In the genomic region with DNA sequence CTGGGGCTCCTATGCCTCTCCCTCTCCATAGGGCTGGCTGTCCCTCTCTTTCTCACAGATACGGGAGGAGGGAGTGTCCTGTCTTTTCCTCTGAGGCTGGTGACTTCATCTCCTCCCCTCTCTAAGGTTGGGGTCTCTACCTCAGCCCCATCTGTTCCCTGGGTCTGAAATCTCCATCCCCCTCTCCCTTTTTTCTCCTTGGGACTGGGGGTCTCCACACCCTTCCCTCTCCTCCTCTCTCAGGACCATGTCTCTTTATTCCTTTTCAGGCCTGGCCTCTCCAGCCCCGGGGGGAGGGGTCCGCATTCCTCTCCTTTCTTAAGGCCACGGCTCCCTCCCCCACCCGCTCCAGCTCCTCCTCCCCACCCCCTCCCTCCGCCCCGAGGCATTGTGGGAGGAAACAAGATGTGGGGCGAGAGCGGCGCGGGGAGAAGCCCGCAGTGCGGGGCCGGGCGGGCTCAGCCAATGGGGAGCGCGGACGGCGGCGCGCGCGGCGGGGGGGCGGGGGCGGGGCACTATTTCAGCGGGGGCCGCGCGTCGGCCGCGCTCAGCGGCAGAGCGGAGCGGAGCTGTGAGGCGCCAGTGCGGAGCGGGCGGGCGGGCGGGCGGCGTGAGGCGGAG, we compare ENCODE assay signal across 8 cellular contexts. TPM values are rescaled to one million over a fixed set of nuclear protein-coding genes. Genes with fewer than 3 reads are reported as not detected.
DNase-seq lines count a peak whose midpoint lies in the region; ATAC-seq, FAIRE-seq and TF ChIP-seq lines count a peak whose summit lies in the region.

A gene (plus strand): TSS at position 550 of the 621 bp plus-strand sequence. CDS start 3,672 bp downstream, outside the sequence.

- H3K27ac Mint-ChIP-seq in astrocyte (ENCODE audit: unreplicated experiment) = peak within 1 kb of the TSS; percentile 95

- TF ChIP-seq CTCF in GM13977 (IDR thresholded peaks at IDR 0.05; ENCODE audit: extremely low read depth, insufficient read depth, missing control alignments) = no peak
- no peak for TF ChIP-seq CTCF in astrocyte (IDR thresholded peaks at IDR 0.05; ENCODE audit: insufficient read depth, low read depth, low read length)
- no peak for TF ChIP-seq CTCF in vagina (IDR thresholded peaks at IDR 0.05)

- H3K27me3 ChIP-seq in astrocyte (ENCODE audit: insufficient read depth, low read length) = peaks cover 4% of the 10 kb centered on the region
- H3K27me3 ChIP-seq in rectal smooth muscle tissue (ENCODE audit: control insufficient read depth, insufficient read depth, low read length) = no peaks in the 10 kb centered on the region
- no peaks in the 10 kb centered on the region for H3K27me3 ChIP-seq in vagina

- peak; percentile 96 for DNase-seq in GM13977 (ENCODE audit: low spot score)
- DNase-seq in NCI-H187 treated with DMSO at 0.1 percent for 48 hours (lab: John Stamatoyannopoulos, UW) = peak; percentile 79
- peak; percentile 80 for DNase-seq in T-helper 22 cell (ENCODE audit: low read depth)
- peak; percentile 70 for DNase-seq in astrocyte (ENCODE audit: low read depth)
- peak; percentile 94 for DNase-seq in hepatic stellate cell (ENCODE audit: low spot score)
- DNase-seq in vagina (ENCODE audit: extremely low spot score in 2 of 2) = peak in 1 of 2 donors; percentile 94

- peaks cover 14% of the 10 kb centered on the region for H3K27me3 Mint-ChIP-seq in astrocyte (ENCODE audit: low read depth, unreplicated experiment)

- H3K4me1 Mint-ChIP-seq in astrocyte (ENCODE audit: low read depth, unreplicated experiment) = peaks cover 23% of the 10 kb centered on the region

- intact Hi-C loops in vagina (cut with DNase I) = no loop called here

- peaks cover 46% of the 10 kb centered on the region for H3K79me2 ChIP-seq in astrocyte (ENCODE audit: insufficient read depth, low read length)

- H3K4me3 ChIP-seq in astrocyte (ENCODE audit: insufficient read depth, low read depth, low read length) = peak within 1 kb of the TSS; percentile 89
- H3K4me3 ChIP-seq in rectal smooth muscle tissue (ENCODE audit: low read length) = peak within 1 kb of the TSS; percentile 89
- peak within 1 kb of the TSS; percentile 94 to 100 for H3K4me3 ChIP-seq in vagina

- H3K36me3 ChIP-seq in astrocyte (ENCODE audit: insufficient read depth, low read length) (peaks cover 3% of the 10 kb centered on the region), rectal smooth muscle tissue (ENCODE audit: control insufficient read depth, insufficient read depth, low read length) (peaks cover 5% of the 10 kb centered on the region), vagina (peaks cover 0 to 12% of the 10 kb centered on the region in 2 donors)

- no peak for TF ChIP-seq POLR2A in vagina (IDR thresholded peaks at IDR 0.05)

- H3K4me2 ChIP-seq in astrocyte (ENCODE audit: low read length) = peak within 1 kb of the TSS; percentile 97

- H3K4me3 Mint-ChIP-seq in astrocyte (ENCODE audit: unreplicated experiment) = peak within 1 kb of the TSS; percentile 94

- in situ Hi-C loops in GM13977 (cut with MboI; ENCODE audit: low pct_unique_long_range_greater_than_20kb, low sequenced_read_pairs, unreplicated experiment) = no loop called here

- peak within 1 kb of the TSS; percentile 84 for H2AFZ ChIP-seq in astrocyte (ENCODE audit: low read depth, low read length)

- H4K20me1 ChIP-seq in astrocyte (ENCODE audit: insufficient read depth, low read length) = peaks cover 45% of the 10 kb centered on the region

- FAIRE-seq in astrocyte (lab: Jason Lieb, UNC) = no peak

- H3K27ac ChIP-seq in astrocyte (ENCODE audit: low read depth, low read length) (peak within 1 kb of the TSS; percentile 68), rectal smooth muscle tissue (ENCODE audit: low read depth, low read length) (peak within 1 kb of the TSS; percentile 86), vagina (peak within 1 kb of the TSS; percentile 96)

- peak; percentile 72 for ATAC-seq in HG02885 (IDR thresholded peaks at IDR 0.05; ENCODE audit: poor library complexity, unreplicated experiment)

- H3K9me3 ChIP-seq in astrocyte (ENCODE audit: insufficient read depth, low read depth, low read length) (no peaks in the 10 kb centered on the region), vagina (no peaks in the 10 kb centered on the region)

- H3K4me1 ChIP-seq in astrocyte (ENCODE audit: insufficient read depth, low read length) (peaks cover 13% of the 10 kb centered on the region), rectal smooth muscle tissue (ENCODE audit: control insufficient read depth, insufficient read depth, low read length) (peaks cover 7% of the 10 kb centered on the region), vagina (peaks cover 42% of the 10 kb centered on the region)

- H3K9ac ChIP-seq in astrocyte (ENCODE audit: low read length) = peak within 1 kb of the TSS; percentile 89
- H3K9ac ChIP-seq in rectal smooth muscle tissue (ENCODE audit: low read length) = peak within 1 kb of the TSS; percentile 67

- H3K9me3 Mint-ChIP-seq in astrocyte (ENCODE audit: unreplicated experiment) = no peaks in the 10 kb centered on the region

- peaks cover 4% of the 10 kb centered on the region for H3K36me3 Mint-ChIP-seq in astrocyte (ENCODE audit: low read depth, unreplicated experiment)

RNA-seq across cellular contexts. Expression of the gene that starts here (rescaled TPM):
- 24.9 and 29.4 TPM in 2 replicates for total RNA-seq in astrocyte
- 16.9 TPM for total RNA-seq in vagina
